Comparison of ENCODE assay signal across 17 cellular contexts in the genomic region with DNA sequence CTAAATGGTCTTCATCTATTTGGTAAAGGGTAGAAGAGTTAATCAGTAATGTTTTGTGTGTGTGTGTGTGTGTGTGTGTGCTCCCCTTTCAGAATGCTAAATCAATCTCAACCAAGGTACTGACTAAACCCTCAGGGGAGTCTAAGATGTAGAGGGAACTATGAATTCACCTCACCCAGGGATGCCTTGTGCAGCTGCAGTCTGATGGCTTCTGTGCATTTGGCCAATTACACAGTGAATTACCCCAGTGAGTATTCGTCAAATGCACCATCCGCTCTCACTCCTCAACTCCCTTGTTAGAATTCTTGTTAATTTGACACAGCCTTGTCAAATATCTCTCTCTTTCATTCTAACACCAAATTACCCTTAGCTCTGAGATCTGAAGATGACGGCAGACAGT.
A peak's percentile ranks its signal among the peaks of the same experiment; 100 is the strongest.
DNase-seq lines count a peak whose midpoint lies in the region; ATAC-seq and TF ChIP-seq lines count a peak whose summit lies in the region.
"Had no signal": no experiment of that assay in that cellular context is flagged by ENCODE, and none has a peak within 500 bp of the region (broad histone marks: within the 10 kb centered on the region; RNA-seq: fewer than 3 reads in every experiment).

No MANE protein-coding gene starts in this region.

- TF ChIP-seq CTCF in GM12865 (IDR thresholded peaks at IDR 0.05; ENCODE audit: insufficient read depth, low read depth, low read length, missing control alignments) (no peak), WTC11 (IDR thresholded peaks at IDR 0.05) (no peak)

- CTCF ChIA-PET in WTC11 (lab: Charles Lee) = no interaction called here

- H3K4me1 Mint-ChIP-seq in WTC11 = no peaks in the 10 kb centered on the region
- no peaks in the 10 kb centered on the region for H3K4me1 Mint-ChIP-seq in stimulated activated naive B cell treated with anti-CD40 and anti-IgM and Interleukin-4, amounts not matched to agents 10 μg/mL and 1 μg/mL and 100 μg/mL, for 72 hours
- H3K4me1 Mint-ChIP-seq: activated naive CD8-positive, alpha-beta T cell treated with anti-CD3 and anti-CD28 coated beads for 36 hours; CD8-positive, alpha-beta memory T cell had no signal

- H3K27ac Mint-ChIP-seq in WTC11 = no peak overlapping the region
- H3K27ac Mint-ChIP-seq in stimulated activated naive B cell treated with anti-CD40 and anti-IgM and Interleukin-4, amounts not matched to agents 10 μg/mL and 1 μg/mL and 100 μg/mL, for 72 hours = no peak overlapping the region
- H3K27ac Mint-ChIP-seq: activated naive CD8-positive, alpha-beta T cell treated with anti-CD3 and anti-CD28 coated beads for 36 hours; CD8-positive, alpha-beta memory T cell had no signal

- H3K4me3 Mint-ChIP-seq in WTC11 = no peak overlapping the region
- no peak overlapping the region for H3K4me3 Mint-ChIP-seq in stimulated activated naive B cell treated with anti-CD40 and anti-IgM and Interleukin-4, amounts not matched to agents 10 μg/mL and 1 μg/mL and 100 μg/mL, for 72 hours
- H3K4me3 Mint-ChIP-seq: activated naive CD8-positive, alpha-beta T cell treated with anti-CD3 and anti-CD28 coated beads for 36 hours; CD8-positive, alpha-beta memory T cell had no signal

- no peaks in the 10 kb centered on the region for H3K27me3 Mint-ChIP-seq in WTC11 (ENCODE audit: low read depth)
- H3K27me3 Mint-ChIP-seq in stimulated activated naive B cell treated with anti-CD40 and anti-IgM and Interleukin-4, amounts not matched to agents 10 μg/mL and 1 μg/mL and 100 μg/mL, for 72 hours = no peaks in the 10 kb centered on the region
- H3K27me3 Mint-ChIP-seq: activated naive CD8-positive, alpha-beta T cell treated with anti-CD3 and anti-CD28 coated beads for 36 hours; CD8-positive, alpha-beta memory T cell had no signal

- H3K36me3 Mint-ChIP-seq in WTC11 = peaks cover 2% of the 10 kb centered on the region; the same call in 1 of the 2 replicates
- H3K36me3 Mint-ChIP-seq in stimulated activated naive B cell treated with anti-CD40 and anti-IgM and Interleukin-4, amounts not matched to agents 10 μg/mL and 1 μg/mL and 100 μg/mL, for 72 hours = no peaks in the 10 kb centered on the region
- H3K36me3 Mint-ChIP-seq: activated naive CD8-positive, alpha-beta T cell treated with anti-CD3 and anti-CD28 coated beads for 36 hours; CD8-positive, alpha-beta memory T cell had no signal

- peaks cover 22% of the 10 kb centered on the region for H3K9me3 Mint-ChIP-seq in WTC11
- H3K9me3 Mint-ChIP-seq in stimulated activated naive B cell treated with anti-CD40 and anti-IgM and Interleukin-4, amounts not matched to agents 10 μg/mL and 1 μg/mL and 100 μg/mL, for 72 hours = peaks cover 3% of the 10 kb centered on the region in 2 donors
- H3K9me3 Mint-ChIP-seq: activated naive CD8-positive, alpha-beta T cell treated with anti-CD3 and anti-CD28 coated beads for 36 hours had no signal

- POLR2A ChIA-PET in WTC11 (lab: Charles Lee) = no interaction called here

- intact Hi-C loops in sciatic nerve (cut with DNase I) = no loop called here

- ATAC-seq in GM19467 (IDR thresholded peaks at IDR 0.05; ENCODE audit: unreplicated experiment) (peak; percentile 41), HG02938 (IDR thresholded peaks at IDR 0.05; ENCODE audit: unreplicated experiment) (peak; percentile 48), sciatic nerve (no peak), WTC11 (no peak)
- no peak for ATAC-seq in stimulated activated naive B cell treated with anti-CD40 and anti-IgM and Interleukin-4, amounts not matched to agents 10 μg/mL and 1 μg/mL and 100 μg/mL, for 72 hours (replicated peaks)

- no peak overlapping the region for H3K4me3 ChIP-seq in GM12865 (ENCODE audit: low read depth, low read length)

- DNase-seq in GM12865 (ENCODE audit: low read depth) (peak; percentile 48), NCI-H1436 treated with DMSO at 0.1 percent for 48 hours (lab: John Stamatoyannopoulos, UW) (peak; percentile 15), sciatic nerve (ENCODE audit: low spot score) (no peak), WTC11 (ENCODE audit: low spot score) (no peak), NCI-H524 treated with DMSO at 0.1 percent for 48 hours (lab: John Stamatoyannopoulos, UW) (no peak)
- no peak for DNase-seq in stimulated activated naive B cell treated with anti-CD40 and anti-IgM and Interleukin-4, amounts not matched to agents 10 μg/mL and 1 μg/mL and 100 μg/mL, for 72 hours
- DNase-seq: activated CD8-positive, alpha-beta memory T cell treated with anti-CD3 and anti-CD28 coated beads, Interleukin-2, amount 50 U/mL, for 4 hours; activated naive CD8-positive, alpha-beta T cell treated with anti-CD3 and anti-CD28 coated beads for 36 hours; CD8-positive, alpha-beta memory T cell; GF-D8; HCEC 1CT; Karpas-422; NCI-H146; NCI-H510A treated with DMSO at 0.1 percent for 48 hours; occipital lobe had no signal

TF ChIP-seq in WTC11, 78 proteins besides CTCF, POLR2A, EP300 and RAD21 (continues in another document):
- TF ChIP-seq, protein P1, sequence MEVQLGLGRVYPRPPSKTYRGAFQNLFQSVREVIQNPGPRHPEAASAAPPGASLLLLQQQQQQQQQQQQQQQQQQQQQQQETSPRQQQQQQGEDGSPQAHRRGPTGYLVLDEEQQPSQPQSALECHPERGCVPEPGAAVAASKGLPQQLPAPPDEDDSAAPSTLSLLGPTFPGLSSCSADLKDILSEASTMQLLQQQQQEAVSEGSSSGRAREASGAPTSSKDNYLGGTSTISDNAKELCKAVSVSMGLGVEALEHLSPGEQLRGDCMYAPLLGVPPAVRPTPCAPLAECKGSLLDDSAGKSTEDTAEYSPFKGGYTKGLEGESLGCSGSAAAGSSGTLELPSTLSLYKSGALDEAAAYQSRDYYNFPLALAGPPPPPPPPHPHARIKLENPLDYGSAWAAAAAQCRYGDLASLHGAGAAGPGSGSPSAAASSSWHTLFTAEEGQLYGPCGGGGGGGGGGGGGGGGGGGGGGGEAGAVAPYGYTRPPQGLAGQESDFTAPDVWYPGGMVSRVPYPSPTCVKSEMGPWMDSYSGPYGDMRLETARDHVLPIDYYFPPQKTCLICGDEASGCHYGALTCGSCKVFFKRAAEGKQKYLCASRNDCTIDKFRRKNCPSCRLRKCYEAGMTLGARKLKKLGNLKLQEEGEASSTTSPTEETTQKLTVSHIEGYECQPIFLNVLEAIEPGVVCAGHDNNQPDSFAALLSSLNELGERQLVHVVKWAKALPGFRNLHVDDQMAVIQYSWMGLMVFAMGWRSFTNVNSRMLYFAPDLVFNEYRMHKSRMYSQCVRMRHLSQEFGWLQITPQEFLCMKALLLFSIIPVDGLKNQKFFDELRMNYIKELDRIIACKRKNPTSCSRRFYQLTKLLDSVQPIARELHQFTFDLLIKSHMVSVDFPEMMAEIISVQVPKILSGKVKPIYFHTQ (CRISPR knock-in tag; IDR thresholded peaks at IDR 0.05) = no peak
- no peak for TF ChIP-seq GRHL2 (CRISPR knock-in tag; IDR thresholded peaks at IDR 0.05; ENCODE audit: insufficient replicate concordance, severe bottlenecking)
- TF ChIP-seq, protein P2, sequence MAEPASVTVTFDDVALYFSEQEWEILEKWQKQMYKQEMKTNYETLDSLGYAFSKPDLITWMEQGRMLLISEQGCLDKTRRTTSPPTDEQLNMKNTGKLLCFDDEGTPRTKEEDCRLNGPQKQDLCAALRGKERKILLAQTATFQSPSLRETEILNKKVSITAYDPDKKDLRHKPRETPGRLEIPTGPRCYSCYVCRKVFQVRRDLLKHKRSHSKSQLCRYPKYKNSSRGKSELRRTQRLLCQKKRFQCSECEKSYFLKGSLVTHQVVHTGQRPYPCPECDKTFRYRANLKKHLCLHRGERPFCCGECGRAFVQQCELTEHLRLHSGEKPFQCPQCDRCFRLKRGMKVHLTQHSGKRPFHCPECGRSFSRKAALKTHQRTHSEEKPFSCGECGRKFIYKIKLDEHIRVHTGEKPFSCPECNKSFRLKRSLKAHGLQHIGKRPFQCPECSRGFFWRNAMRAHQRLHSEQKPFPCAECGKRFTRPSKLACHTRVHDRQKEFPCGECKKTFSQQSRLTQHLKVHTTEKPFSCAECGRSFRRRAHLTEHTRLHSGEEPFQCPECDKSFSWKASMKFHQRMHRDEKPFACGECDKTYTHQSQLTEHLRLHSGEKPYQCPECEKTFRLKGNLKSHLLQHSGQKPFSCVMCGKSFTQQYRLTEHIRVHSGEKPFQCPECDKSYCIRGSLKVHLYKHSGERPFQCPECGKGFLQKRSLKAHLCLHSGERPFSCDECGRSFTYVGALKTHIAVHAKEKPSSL (CRISPR knock-in tag; conservative IDR thresholded peaks at IDR 0.05) = no peak
- TF ChIP-seq, protein P3, sequence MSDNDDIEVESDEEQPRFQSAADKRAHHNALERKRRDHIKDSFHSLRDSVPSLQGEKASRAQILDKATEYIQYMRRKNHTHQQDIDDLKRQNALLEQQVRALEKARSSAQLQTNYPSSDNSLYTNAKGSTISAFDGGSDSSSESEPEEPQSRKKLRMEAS (CRISPR knock-in tag; IDR thresholded peaks at IDR 0.05) = no peak
- TF ChIP-seq ZNF317 (CRISPR knock-in tag; IDR thresholded peaks at IDR 0.05; ENCODE audit: borderline replicate concordance, low read depth) = no peak
- TF ChIP-seq SMAD4 (CRISPR knock-in tag; IDR thresholded peaks at IDR 0.05) = no peak
- TF ChIP-seq, protein P4, sequence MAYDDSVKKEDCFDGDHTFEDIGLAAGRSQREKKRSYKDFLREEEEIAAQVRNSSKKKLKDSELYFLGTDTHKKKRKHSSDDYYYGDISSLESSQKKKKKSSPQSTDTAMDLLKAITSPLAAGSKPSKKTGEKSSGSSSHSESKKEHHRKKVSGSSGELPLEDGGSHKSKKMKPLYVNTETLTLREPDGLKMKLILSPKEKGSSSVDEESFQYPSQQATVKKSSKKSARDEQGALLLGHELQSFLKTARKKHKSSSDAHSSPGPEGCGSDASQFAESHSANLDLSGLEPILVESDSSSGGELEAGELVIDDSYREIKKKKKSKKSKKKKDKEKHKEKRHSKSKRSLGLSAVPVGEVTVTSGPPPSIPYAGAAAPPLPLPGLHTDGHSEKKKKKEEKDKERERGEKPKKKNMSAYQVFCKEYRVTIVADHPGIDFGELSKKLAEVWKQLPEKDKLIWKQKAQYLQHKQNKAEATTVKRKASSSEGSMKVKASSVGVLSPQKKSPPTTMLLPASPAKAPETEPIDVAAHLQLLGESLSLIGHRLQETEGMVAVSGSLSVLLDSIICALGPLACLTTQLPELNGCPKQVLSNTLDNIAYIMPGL (CRISPR knock-in tag; IDR thresholded peaks at IDR 0.05) = no peak
- TF ChIP-seq, protein P5, sequence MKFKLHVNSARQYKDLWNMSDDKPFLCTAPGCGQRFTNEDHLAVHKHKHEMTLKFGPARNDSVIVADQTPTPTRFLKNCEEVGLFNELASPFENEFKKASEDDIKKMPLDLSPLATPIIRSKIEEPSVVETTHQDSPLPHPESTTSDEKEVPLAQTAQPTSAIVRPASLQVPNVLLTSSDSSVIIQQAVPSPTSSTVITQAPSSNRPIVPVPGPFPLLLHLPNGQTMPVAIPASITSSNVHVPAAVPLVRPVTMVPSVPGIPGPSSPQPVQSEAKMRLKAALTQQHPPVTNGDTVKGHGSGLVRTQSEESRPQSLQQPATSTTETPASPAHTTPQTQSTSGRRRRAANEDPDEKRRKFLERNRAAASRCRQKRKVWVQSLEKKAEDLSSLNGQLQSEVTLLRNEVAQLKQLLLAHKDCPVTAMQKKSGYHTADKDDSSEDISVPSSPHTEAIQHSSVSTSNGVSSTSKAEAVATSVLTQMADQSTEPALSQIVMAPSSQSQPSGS (CRISPR knock-in tag; IDR thresholded peaks at IDR 0.05; ENCODE audit: borderline replicate concordance, low read depth) = no peak

Comparison
In these comparisons a context has a peak if more than half of its experiments do, and no peak if none do; other contexts are left out.
1. DNase-seq: peak in GM12865 (single experiment) and NCI-H1436 treated with DMSO at 0.1 percent for 48 hours (single experiment); none in sciatic nerve (single experiment), WTC11 (single experiment), NCI-H524 treated with DMSO at 0.1 percent for 48 hours (single experiment) and stimulated activated naive B cell treated with anti-CD40 and anti-IgM and Interleukin-4, amounts not matched to agents 10 μg/mL and 1 μg/mL and 100 μg/mL, for 72 hours (single experiment).
2. ATAC-seq: peak in GM19467 (single experiment) and HG02938 (single experiment); none in sciatic nerve (single experiment), WTC11 (single experiment) and stimulated activated naive B cell treated with anti-CD40 and anti-IgM and Interleukin-4, amounts not matched to agents 10 μg/mL and 1 μg/mL and 100 μg/mL, for 72 hours (0 of 2).